10 cellular contexts compared by ENCODE assay signal in the genomic region with DNA sequence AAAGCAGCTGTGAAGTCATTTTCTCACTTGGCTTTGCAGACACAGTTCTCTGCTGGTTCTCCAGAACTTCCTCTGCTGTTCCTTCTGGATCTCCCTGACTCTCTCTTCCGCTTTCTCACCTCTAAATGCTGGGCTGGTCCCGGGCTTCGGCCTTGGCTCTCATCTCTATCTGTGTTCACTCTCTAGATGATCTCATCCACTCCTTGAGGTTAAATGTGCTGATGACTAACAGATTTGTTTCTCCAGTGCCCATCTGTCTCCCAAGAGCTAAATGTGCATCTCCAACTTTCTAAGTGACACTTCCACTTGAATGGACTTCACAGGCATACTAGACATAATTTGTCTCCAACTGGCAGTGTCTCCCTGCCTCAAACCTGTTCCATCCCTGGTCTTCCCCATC.
DNase-seq lines count a peak whose midpoint lies in the region; ATAC-seq, FAIRE-seq and TF ChIP-seq lines count a peak whose summit lies in the region.
"Had no signal": no experiment of that assay in that cellular context is flagged by ENCODE, and none has a peak within 500 bp of the region (broad histone marks: within the 10 kb centered on the region; RNA-seq: fewer than 3 reads in every experiment).

No MANE protein-coding gene starts in this region.

- WGBS in K562 (ENCODE audit: insufficient coverage, low coverage, missing lambda C conversion rate): 39% methylated on average over 3 of the region's 3 CpGs
- 21 to 27% methylated on average over 3 of the region's 3 CpGs for WGBS in aorta, 2 donors
- 97% methylated on average over 3 of the region's 3 CpGs for WGBS in HepG2 (ENCODE audit: low lambda C conversion rate)

- peaks cover 0 to 5% (median 0%) of the 10 kb centered on the region in 7 donors for H3K9me3 Mint-ChIP-seq in CD4-positive, CD25-positive, alpha-beta regulatory T cell
- H3K9me3 Mint-ChIP-seq: neural progenitor cell had no signal

- peak overlapping the region in 1 of 4 donors; percentile 19 for H3K4me3 Mint-ChIP-seq in CD4-positive, CD25-positive, alpha-beta regulatory T cell
- H3K4me3 Mint-ChIP-seq: neural progenitor cell had no signal

- H4K20me1 ChIP-seq in K562 (replicated peaks; ENCODE audit: control insufficient read depth, insufficient read depth, low read length) (no peaks in the 10 kb centered on the region), HepG2 (ENCODE audit: insufficient read depth, low read length) (no peaks in the 10 kb centered on the region)

- H3K27me3 Mint-ChIP-seq in CD4-positive, CD25-positive, alpha-beta regulatory T cell: no peaks in the 10 kb centered on the region

- TF ChIP-seq EP300 in K562 (IDR thresholded peaks at IDR 0.05; ENCODE audit: low read length) (no peak), HepG2 (IDR thresholded peaks at IDR 0.05; ENCODE audit: low read depth in 2 of 2, low read length in 2 of 2) (no peak), HepG2 (CRISPR knock-in tag; IDR thresholded peaks at IDR 0.05; ENCODE audit: borderline replicate concordance) (no peak)

- peak overlapping the region in 2 of 3 donors; percentile 40 to 76 for H3K27ac Mint-ChIP-seq in CD4-positive, CD25-positive, alpha-beta regulatory T cell
- H3K27ac Mint-ChIP-seq: neural progenitor cell had no signal

- POLR2A ChIA-PET in K562 (lab: Yijun Ruan, JAX) (interaction anchor here (1.3 to 2.0 kb wide), 3 partner anchors 16 to 237 kb away, joined by 4 to 7 read pairs (median 5); a partner anchor contains a TSS), HepG2 (lab: Yijun Ruan, JAX) (interaction anchor here (0.6 kb wide), 1 partner anchor 95 kb away, joined by 6 read pairs; no protein-coding TSS in a partner anchor)

- no peaks in the 10 kb centered on the region for H3K79me2 ChIP-seq in K562 (ENCODE audit: control insufficient read depth, insufficient read depth, low read length)
- no peaks in the 10 kb centered on the region for H3K79me2 ChIP-seq in HepG2 (ENCODE audit: insufficient read depth, low read length)

- TF ChIP-seq POLR2A in K562 (conservative IDR thresholded peaks at IDR 0.05) (no peak), HepG2 (IDR thresholded peaks at IDR 0.05; ENCODE audit: insufficient read depth in 1 of 2, low read depth in 2 of 2, low read length in 2 of 2) (no peak)

- DNase-seq in CD4-positive, CD25-positive, alpha-beta regulatory T cell: no peak
- DNase-seq in K562 (ENCODE audit: extremely low read depth in 1 of 4, low spot score in 3 of 4): no peak
- DNase-seq in lower lobe of right lung: no peak
- DNase-seq in hippocampal formation (lab: John Stamatoyannopoulos, UW): no peak
- no peak for DNase-seq in aorta
- DNase-seq in SKM-1 (lab: John Stamatoyannopoulos, UW; ENCODE audit: unreplicated experiment): no peak
- DNase-seq in HepG2 (ENCODE audit: low spot score): no peak

- H3K36me3 ChIP-seq in CD4-positive, CD25-positive, alpha-beta regulatory T cell (ENCODE audit: control insufficient read depth, insufficient read depth, low read length): no peaks in the 10 kb centered on the region
- H3K36me3 ChIP-seq in K562 (ENCODE audit: control insufficient read depth, insufficient read depth, low read length) (no peaks in the 10 kb centered on the region), lower lobe of right lung (no peaks in the 10 kb centered on the region), aorta (ENCODE audit: control insufficient read depth in 1 of 2, insufficient read depth in 2 of 2, low read length in 1 of 2) (no peaks in the 10 kb centered on the region), HepG2 (replicated peaks in 1 of 2; ENCODE audit: control insufficient read depth in 1 of 2, insufficient read depth in 2 of 2, low read length in 2 of 2) (no peaks in the 10 kb centered on the region)
- H3K36me3 ChIP-seq: neural progenitor cell had no signal

- FAIRE-seq in K562 (lab: Jason Lieb, UNC) (no peak), HepG2 (lab: Jason Lieb, UNC) (no peak)
- FAIRE-seq: endothelial cell of umbilical vein had no signal

- H3K36me3 Mint-ChIP-seq in CD4-positive, CD25-positive, alpha-beta regulatory T cell: peaks cover 16% of the 10 kb centered on the region
- H3K36me3 Mint-ChIP-seq: neural progenitor cell had no signal

- intact Hi-C loops in K562 (cut with micrococcal nuclease) (no loop called here), lower lobe of right lung (cut with DNase I) (no loop called here), aorta (cut with DNase I) (loop anchor here (5.0 to 10.0 kb wide), 3 partner anchors 44 to 236 kb away; no protein-coding TSS in a partner anchor), HepG2 (cut with micrococcal nuclease; ENCODE audit: unreplicated experiment) (no loop called here)

- H2AFZ ChIP-seq in K562 (ENCODE audit: low read depth, low read length): no peak overlapping the region
- H2AFZ ChIP-seq in HepG2 (ENCODE audit: low read length): no peak overlapping the region
- H2AFZ ChIP-seq: neural progenitor cell had no signal

- ATAC-seq in CD4-positive, CD25-positive, alpha-beta regulatory T cell (ENCODE audit: low read depth in 2 of 2): no peak
- ATAC-seq in HG03565 (IDR thresholded peaks at IDR 0.05; ENCODE audit: unreplicated experiment) (peak; percentile 42), K562 (no peak), lower lobe of right lung (peak; percentile 36 to 60), aorta (ENCODE audit: low FRiP score) (no peak), HepG2 (no peak)

- in situ Hi-C loops in K562 (cut with MboI): no loop called here
- in situ Hi-C loops in HepG2 (cut with HindIII; ENCODE audit: extremely low pct_ligation_motif_present, low pct_unique_long_range_greater_than_20kb): no loop called here

- H3K27me3 ChIP-seq in CD4-positive, CD25-positive, alpha-beta regulatory T cell (ENCODE audit: control insufficient read depth, insufficient read depth, low read length): no peaks in the 10 kb centered on the region
- H3K27me3 ChIP-seq in K562 (ENCODE audit: control insufficient read depth in 2 of 2, insufficient read depth in 2 of 2, low read length in 2 of 2): no peaks in the 10 kb centered on the region
- no peaks in the 10 kb centered on the region for H3K27me3 ChIP-seq in lower lobe of right lung (ENCODE audit: low read depth)
- no peaks in the 10 kb centered on the region for H3K27me3 ChIP-seq in aorta (ENCODE audit: control insufficient read depth in 1 of 2, insufficient read depth in 2 of 2, low read length in 1 of 2)
- no peaks in the 10 kb centered on the region for H3K27me3 ChIP-seq in HepG2 (ENCODE audit: control insufficient read depth in 1 of 2, insufficient read depth in 2 of 2, low read length in 2 of 2)
- H3K27me3 ChIP-seq: neural progenitor cell had no signal

- peaks cover 12% of the 10 kb centered on the region for H3K4me1 ChIP-seq in CD4-positive, CD25-positive, alpha-beta regulatory T cell (ENCODE audit: control insufficient read depth, insufficient read depth, low read length, poor library complexity, severe bottlenecking)
- peaks cover 0 to 4% of the 10 kb centered on the region in 2 experiments; a peak in 2 of 5 replicates for H3K4me1 ChIP-seq in K562 (replicated peaks in 1 of 2; ENCODE audit: control insufficient read depth in 2 of 2, insufficient read depth in 2 of 2, low read length in 2 of 2)
- H3K4me1 ChIP-seq in lower lobe of right lung: peaks cover 50% of the 10 kb centered on the region
- peaks cover 3 to 4% of the 10 kb centered on the region in 2 donors for H3K4me1 ChIP-seq in aorta (ENCODE audit: control insufficient read depth in 1 of 2, insufficient read depth in 2 of 2, low read length in 2 of 2)
- no peaks in the 10 kb centered on the region for H3K4me1 ChIP-seq in HepG2 (ENCODE audit: insufficient read depth, low read length)

- no peaks in the 10 kb centered on the region for H3K9me1 ChIP-seq in K562 (ENCODE audit: control insufficient read depth, insufficient read depth, low read length)

- TF ChIP-seq CTCF in K562 (IDR thresholded peaks at IDR 0.05 in 2 of 3, conservative IDR thresholded peaks at IDR 0.05 in 1 of 3; ENCODE audit: insufficient read depth in 2 of 3, low read depth in 1 of 3, low read length in 3 of 3) (no peak), lower lobe of right lung (IDR thresholded peaks at IDR 0.05) (no peak), HepG2 (CRISPR knock-in tag; IDR thresholded peaks at IDR 0.05) (no peak)

- CTCF ChIA-PET in K562 (lab: Yijun Ruan, JAX; ENCODE audit: low intra/inter-chr PET ratio): no interaction called here
- CTCF ChIA-PET in HepG2 (lab: Yijun Ruan, JAX; ENCODE audit: low intra/inter-chr PET ratio, low total read pairs): no interaction called here

- H3K4me2 ChIP-seq in K562 (ENCODE audit: insufficient read depth, low read length) (no peak overlapping the region), HepG2 (ENCODE audit: low read depth, low read length) (no peak overlapping the region)

- H3K9me3 ChIP-seq in CD4-positive, CD25-positive, alpha-beta regulatory T cell (ENCODE audit: control insufficient read depth in 2 of 2, low read length in 2 of 2): no peaks in the 10 kb centered on the region
- H3K9me3 ChIP-seq in K562 (replicated peaks; ENCODE audit: control insufficient read depth, insufficient read depth, low read depth, low read length): no peaks in the 10 kb centered on the region
- H3K9me3 ChIP-seq in lower lobe of right lung: no peaks in the 10 kb centered on the region
- no peaks in the 10 kb centered on the region for H3K9me3 ChIP-seq in aorta (ENCODE audit: control insufficient read depth, low read length)
- H3K9me3 ChIP-seq in HepG2 (ENCODE audit: low read length): no peaks in the 10 kb centered on the region

- no peak overlapping the region for H3K27ac ChIP-seq in CD4-positive, CD25-positive, alpha-beta regulatory T cell (ENCODE audit: insufficient read depth, low read length, poor library complexity, severe bottlenecking)
- no peak overlapping the region for H3K27ac ChIP-seq in K562 (ENCODE audit: extremely low read depth, low read depth, low read length)
- no peak overlapping the region for H3K27ac ChIP-seq in lower lobe of right lung
- peak overlapping the region in 1 of 2 donors; percentile 48 for H3K27ac ChIP-seq in aorta (ENCODE audit: low read depth in 1 of 2, low read length in 2 of 2)
- H3K27ac ChIP-seq in HepG2 (ENCODE audit: extremely low read length, insufficient read depth, low read length): no peak overlapping the region

- peaks cover 8 to 65% (median 42%) of the 10 kb centered on the region in 4 donors for H3K4me1 Mint-ChIP-seq in CD4-positive, CD25-positive, alpha-beta regulatory T cell

- H3K9ac ChIP-seq in K562 (ENCODE audit: insufficient read depth in 1 of 2, low read depth in 2 of 2, low read length in 2 of 2) (no peak overlapping the region), HepG2 (ENCODE audit: insufficient read depth, low read depth, low read length) (no peak overlapping the region)
- H3K9ac ChIP-seq: neural progenitor cell had no signal

- no peak for TF ChIP-seq RAD21 in K562 (CRISPR knock-in tag; conservative IDR thresholded peaks at IDR 0.05 in 1 of 2, IDR thresholded peaks at IDR 0.05 in 1 of 2)
- TF ChIP-seq RAD21 in HepG2 (CRISPR knock-in tag; IDR thresholded peaks at IDR 0.05): no peak

- no peak overlapping the region for H3K4me3 ChIP-seq in CD4-positive, CD25-positive, alpha-beta regulatory T cell (ENCODE audit: low read depth, low read length)
- no peak overlapping the region for H3K4me3 ChIP-seq in K562
- no peak overlapping the region for H3K4me3 ChIP-seq in lower lobe of right lung
- H3K4me3 ChIP-seq in aorta (ENCODE audit: low read length in 2 of 2): no peak overlapping the region
- no peak overlapping the region for H3K4me3 ChIP-seq in HepG2 (replicated peaks in 1 of 3; ENCODE audit: insufficient read depth in 1 of 3, low read depth in 2 of 3, low read length in 3 of 3)
- H3K4me3 ChIP-seq: neural progenitor cell had no signal

- BruUV-seq in K562 (replicated peaks; lab: Mats Ljungman, UMichigan) (no TSS peak), HepG2 (replicated peaks; lab: Mats Ljungman, UMichigan) (no TSS peak)

Comparison
In these comparisons a context has a peak if more than half of its experiments do, and no peak if none do; other contexts are left out.
1. ATAC-seq: peak in HG03565 (single experiment) and lower lobe of right lung (2 of 2); none in CD4-positive, CD25-positive, alpha-beta regulatory T cell (0 of 2), K562 (single experiment), aorta (single experiment) and HepG2 (single experiment).
2. intact Hi-C loops: an anchor here in aorta (5.0 to 10.0 kb wide); none called in K562, lower lobe of right lung and HepG2.